ENCODE assay signal across 9 cellular contexts in the genomic region with DNA sequence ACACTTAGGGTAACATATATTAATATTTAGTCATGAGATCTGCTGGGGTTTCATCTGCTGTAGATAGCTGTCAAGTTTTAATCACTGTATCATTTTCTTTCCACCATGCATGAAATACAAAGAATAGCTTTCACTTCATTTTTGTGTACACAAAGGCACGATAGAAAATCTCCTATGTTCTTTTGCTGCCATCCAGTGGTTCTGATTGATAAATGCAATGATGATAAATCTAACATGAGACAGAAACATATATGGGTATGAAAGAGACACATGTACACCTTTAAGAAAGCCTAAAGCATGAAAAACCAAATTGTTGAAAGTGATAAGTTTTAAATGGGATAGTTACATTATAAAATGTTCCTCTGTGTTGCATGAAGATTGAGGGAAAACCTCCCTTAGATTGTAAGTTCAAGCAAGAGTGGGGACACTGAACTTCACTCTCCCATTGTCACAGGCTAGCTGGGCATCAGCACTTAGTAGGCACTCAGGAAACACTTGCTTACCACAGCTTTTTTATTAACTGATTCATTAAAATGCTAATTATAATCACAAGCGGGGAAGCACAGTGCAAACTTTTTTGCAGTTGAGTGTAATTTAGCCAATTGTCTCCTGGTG. TPM values are rescaled to one million over a fixed set of nuclear protein-coding genes. Genes with fewer than 3 reads are reported as not detected.
A peak's percentile ranks its signal among the peaks of the same experiment; 100 is the strongest.
DNase-seq lines count a peak whose midpoint lies in the region; ATAC-seq and TF ChIP-seq lines count a peak whose summit lies in the region.
"Had no signal": no experiment of that assay in that cellular context is flagged by ENCODE, and none has a peak within 500 bp of the region (broad histone marks: within the 10 kb centered on the region; RNA-seq: fewer than 3 reads in every experiment).

No MANE protein-coding gene starts in this region.

- H3K9me3 Mint-ChIP-seq in activated CD4-positive, alpha-beta T cell treated with anti-CD3 and anti-CD28 coated beads, Interleukin-2, amount 10 ng/mL, durations not matched to agents 7 days and 5 days = no peaks in the 10 kb centered on the region
- no peaks in the 10 kb centered on the region for H3K9me3 Mint-ChIP-seq in H9
- H3K9me3 Mint-ChIP-seq: stimulated activated naive B cell treated with anti-CD40 and anti-IgM and Interleukin-4, amounts not matched to agents 10 μg/mL and 1 μg/mL and 100 μg/mL, for 72 hours had no signal

- DNase-seq in activated CD4-positive, alpha-beta T cell treated with anti-CD3 and anti-CD28 coated beads, Interleukin-2, amount 10 ng/mL, durations not matched to agents 7 days and 5 days = peak; percentile 12
- DNase-seq in activated CD4-positive, alpha-beta T cell treated with anti-CD3 and anti-CD28 coated beads, Interleukin-2, amount 50 U/mL, for 4 hours = no peak
- no peak for DNase-seq in H9
- peak; percentile 5 for DNase-seq in NCI-H1092 (lab: John Stamatoyannopoulos, UW)
- peak; percentile 81 for DNase-seq in fibroblast of the aortic adventitia (ENCODE audit: low read depth)
- DNase-seq in renal cortical epithelial cell (ENCODE audit: low read depth) = peak; percentile 65
- no peak for DNase-seq in posterior cingulate gyrus
- DNase-seq: stimulated activated naive B cell treated with anti-CD40 and anti-IgM and Interleukin-4, amounts not matched to agents 10 μg/mL and 1 μg/mL and 100 μg/mL, for 72 hours had no signal

- H3K27ac Mint-ChIP-seq in activated CD4-positive, alpha-beta T cell treated with anti-CD3 and anti-CD28 coated beads, Interleukin-2, amount 10 ng/mL, durations not matched to agents 7 days and 5 days = no peak overlapping the region
- no peak overlapping the region for H3K27ac Mint-ChIP-seq in H9
- H3K27ac Mint-ChIP-seq: stimulated activated naive B cell treated with anti-CD40 and anti-IgM and Interleukin-4, amounts not matched to agents 10 μg/mL and 1 μg/mL and 100 μg/mL, for 72 hours had no signal

- intact Hi-C loops in posterior cingulate gyrus (cut with DNase I) = loop anchor here (1.0 to 5.0 kb wide), 2 partner anchors 298 to 1604 kb away; no protein-coding TSS in a partner anchor

- H3K79me1 ChIP-seq in H9 (ENCODE audit: insufficient read depth, low read depth, low read length, poor library complexity, severe bottlenecking) = no peaks in the 10 kb centered on the region

- H3K4me1 ChIP-seq in H9 (ENCODE audit: insufficient read depth, low read length) = no peaks in the 10 kb centered on the region

- H2BK12ac ChIP-seq in H9 (ENCODE audit: insufficient read length, low read depth, low read length) = no peak overlapping the region

- H3K4me1 Mint-ChIP-seq in activated CD4-positive, alpha-beta T cell treated with anti-CD3 and anti-CD28 coated beads, Interleukin-2, amount 10 ng/mL, durations not matched to agents 7 days and 5 days = no peaks in the 10 kb centered on the region
- H3K4me1 Mint-ChIP-seq in H9 = 0 out of 4 replicates have a peak, but pooled peaks cover 0 to 3% of the 10 kb centered on the region in 2 experiments

- H2BK120ac ChIP-seq in H9 (ENCODE audit: low read depth, low read length, poor library complexity, severe bottlenecking) = no peak overlapping the region

- H3K79me2 ChIP-seq in H9 (ENCODE audit: insufficient read depth, low read length) = no peaks in the 10 kb centered on the region

- no peak overlapping the region for H3K14ac ChIP-seq in H9 (ENCODE audit: insufficient read depth, low read length)

- H2BK15ac ChIP-seq in H9 (ENCODE audit: low read depth, low read length) = no peak overlapping the region

- H2BK5ac ChIP-seq in H9 (ENCODE audit: insufficient read length, low read length) = no peak overlapping the region

- no peak overlapping the region for H2AK5ac ChIP-seq in H9 (ENCODE audit: insufficient read length, low read length)

- H3K23ac ChIP-seq in H9 (ENCODE audit: insufficient read length, low read depth, low read length) = no peak overlapping the region

- H3K23me2 ChIP-seq in H9 (ENCODE audit: insufficient read length, low read depth, low read length, poor library complexity, severe bottlenecking) = no peaks in the 10 kb centered on the region

- POLR2A ChIA-PET in activated CD4-positive, alpha-beta T cell treated with anti-CD3 and anti-CD28 coated beads, Interleukin-2, amount 10 ng/mL, durations not matched to agents 7 days and 5 days (lab: Charles Lee) = no interaction called here

- peak; percentile 80 for TF ChIP-seq CTCF in H9 (conservative IDR thresholded peaks at IDR 0.05)
- peak; percentile 64 for TF ChIP-seq CTCF in fibroblast of the aortic adventitia (IDR thresholded peaks at IDR 0.05; ENCODE audit: insufficient read depth, low read length)

- H2AFZ ChIP-seq in H9 (ENCODE audit: low read length) = no peak overlapping the region

- no peaks in the 10 kb centered on the region for H3K27me3 ChIP-seq in H9 (ENCODE audit: insufficient read depth, low read length)

- no peak overlapping the region for H3T11ph ChIP-seq in H9 (ENCODE audit: low read length)

- no peak overlapping the region for H4K91ac ChIP-seq in H9 (ENCODE audit: insufficient read length, low read depth, low read length)

- H3K18ac ChIP-seq in H9 (ENCODE audit: insufficient read length, low read depth, low read length) = no peak overlapping the region

- H3K9me3 ChIP-seq in H9 (ENCODE audit: control insufficient read depth, low read depth, low read length) = no peaks in the 10 kb centered on the region

- H3K56ac ChIP-seq in H9 (ENCODE audit: insufficient read length, low read depth, low read length) = no peak overlapping the region

- H3K4me2 ChIP-seq in H9 (ENCODE audit: insufficient read depth, insufficient read length, low read length) = no peak overlapping the region

- WGBS in H9 (ENCODE audit: extremely low coverage, insufficient read length, low lambda C conversion rate) = no CpG with 5 or more reads among the region's 2 CpGs

- no peak overlapping the region for H3K4me3 Mint-ChIP-seq in activated CD4-positive, alpha-beta T cell treated with anti-CD3 and anti-CD28 coated beads, Interleukin-2, amount 10 ng/mL, durations not matched to agents 7 days and 5 days
- no peak overlapping the region for H3K4me3 Mint-ChIP-seq in H9
- H3K4me3 Mint-ChIP-seq: stimulated activated naive B cell treated with anti-CD40 and anti-IgM and Interleukin-4, amounts not matched to agents 10 μg/mL and 1 μg/mL and 100 μg/mL, for 72 hours had no signal

- H3K27me3 Mint-ChIP-seq in activated CD4-positive, alpha-beta T cell treated with anti-CD3 and anti-CD28 coated beads, Interleukin-2, amount 10 ng/mL, durations not matched to agents 7 days and 5 days = peaks cover 14% of the 10 kb centered on the region
- H3K27me3 Mint-ChIP-seq in H9 (ENCODE audit: low read depth) = no peaks in the 10 kb centered on the region

- no peaks in the 10 kb centered on the region for H3K36me3 Mint-ChIP-seq in activated CD4-positive, alpha-beta T cell treated with anti-CD3 and anti-CD28 coated beads, Interleukin-2, amount 10 ng/mL, durations not matched to agents 7 days and 5 days (ENCODE audit: low read depth)
- H3K36me3 Mint-ChIP-seq in H9 (ENCODE audit: insufficient read depth in 1 of 3, low read depth in 3 of 3) = no peaks in the 10 kb centered on the region
- H3K36me3 Mint-ChIP-seq: stimulated activated naive B cell treated with anti-CD40 and anti-IgM and Interleukin-4, amounts not matched to agents 10 μg/mL and 1 μg/mL and 100 μg/mL, for 72 hours had no signal

- no peak overlapping the region for H4K5ac ChIP-seq in H9 (ENCODE audit: insufficient read length, low read depth, low read length)

- no peak overlapping the region for H2BK20ac ChIP-seq in H9 (ENCODE audit: low read depth, low read length, poor library complexity, severe bottlenecking)

- H3K4me3 ChIP-seq in fibroblast of the aortic adventitia (ENCODE audit: low read depth, low read length) = no peak overlapping the region

- H4K20me1 ChIP-seq in H9 (ENCODE audit: control insufficient read depth, insufficient read depth, insufficient read length) = no peaks in the 10 kb centered on the region

- no peak overlapping the region for H3K27ac ChIP-seq in H9 (ENCODE audit: insufficient read length, low read depth, low read length)

- no peak overlapping the region for H3K4ac ChIP-seq in H9 (ENCODE audit: low read depth, low read length)

- no peak overlapping the region for H4K8ac ChIP-seq in H9 (replicated peaks; ENCODE audit: insufficient read length, low read depth, low read length)

- peak; percentile 60 for ATAC-seq in SK-N-SH treated with all-trans-retinoic acid at 6 μM for 48 hours

- CTCF ChIA-PET in activated CD4-positive, alpha-beta T cell treated with anti-CD3 and anti-CD28 coated beads, Interleukin-2, amount 10 ng/mL, durations not matched to agents 7 days and 5 days (lab: Charles Lee) = interaction anchor here (0.9 kb wide), 1 partner anchor 8 kb away, joined by 3 read pairs; no protein-coding TSS in a partner anchor

- H3K9ac ChIP-seq in H9 (ENCODE audit: extremely low read depth, insufficient read length, low read length) = no peak overlapping the region

TF ChIP-seq in SK-N-SH treated with all-trans-retinoic acid at 6 μM for 48 hours, 23 proteins besides CTCF, POLR2A, EP300 and RAD21 (continues in another document):
- TF ChIP-seq SNAI2 (CRISPR knock-in tag; IDR thresholded peaks at IDR 0.05) = no peak
- no peak for TF ChIP-seq CREB5 (CRISPR knock-in tag; IDR thresholded peaks at IDR 0.05; ENCODE audit: low read depth)
- TF ChIP-seq TCF4 (CRISPR knock-in tag; IDR thresholded peaks at IDR 0.05; ENCODE audit: borderline replicate concordance) = no peak

RNA-seq across cellular contexts. Expression of gene C1D, which starts 31.2 kb away (rescaled TPM):
- total RNA-seq in activated CD4-positive, alpha-beta T cell treated with anti-CD3 and anti-CD28 coated beads, Interleukin-2, amount 10 ng/mL, durations not matched to agents 7 days and 5 days = 10 to 100 TPM; 14.6 to 14.7 TPM
- total RNA-seq in H9 (2021) = 16.5 and 19.7 TPM in 2 replicates
- total RNA-seq in fibroblast of the aortic adventitia (ENCODE audit: low replicate concordance) = 43.0 and 105 TPM in 2 replicates
- 23.3 and 49.5 TPM in 2 replicates for total RNA-seq in renal cortical epithelial cell

Comparison
In these comparisons a context has a peak if more than half of its experiments do, and no peak if none do; other contexts are left out.
1. DNase-seq: peak in activated CD4-positive, alpha-beta T cell treated with anti-CD3 and anti-CD28 coated beads, Interleukin-2, amount 10 ng/mL, durations not matched to agents 7 days and 5 days (single experiment), NCI-H1092 (single experiment), fibroblast of the aortic adventitia (single experiment) and renal cortical epithelial cell (single experiment); none in activated CD4-positive, alpha-beta T cell treated with anti-CD3 and anti-CD28 coated beads, Interleukin-2, amount 50 U/mL, for 4 hours (0 of 2), H9 (single experiment) and posterior cingulate gyrus (0 of 10).